In genomic region chr15:59437777-59438574, GRCh38 we compare ENCODE assay signal across 1 cellular context.
A peak's percentile ranks its signal among the peaks of the same experiment; 100 is the strongest.
TF ChIP-seq lines count a peak whose summit lies in the region.

FAM81A (plus strand) TSS chr15:59438186; CDS start chr15:59458627, 20,441 bp downstream.

TF ChIP-seq in H1, 55 proteins besides CTCF, POLR2A, EP300 and RAD21 (continued from another document):
- peak; percentile 81 for TF ChIP-seq KDM4A (IDR thresholded peaks at IDR 0.05; ENCODE audit: low read depth, low read length, severe bottlenecking)
- peak; percentile 89 for TF ChIP-seq MAX (IDR thresholded peaks at IDR 0.05)
- TF ChIP-seq E2F6 (IDR thresholded peaks at IDR 0.05): peak; percentile 56
- no peak for TF ChIP-seq CHD1 (IDR thresholded peaks at IDR 0.05; ENCODE audit: low read depth, low read length)
